In the genomic region with DNA sequence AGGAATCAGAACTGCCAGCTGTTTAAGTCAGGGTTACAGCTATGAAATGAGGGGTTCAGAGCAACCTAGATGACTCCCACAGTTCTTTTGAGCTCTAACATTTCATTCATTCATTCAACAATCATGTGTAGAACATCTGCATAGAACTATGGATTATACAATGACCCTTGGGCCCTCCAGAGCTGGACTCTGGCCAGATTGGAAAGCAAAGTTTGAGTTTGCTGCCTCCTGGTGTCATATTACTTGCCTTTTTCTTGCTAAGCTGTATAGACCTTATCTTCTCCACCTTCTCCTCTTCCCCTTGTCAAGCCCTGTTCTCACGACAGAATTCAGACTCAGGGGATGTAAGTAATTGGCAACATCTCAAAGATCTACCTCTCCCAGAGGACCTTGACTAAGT, we compare ENCODE assay signal across 9 cellular contexts. TPM values are rescaled to one million over a fixed set of nuclear protein-coding genes. Genes with fewer than 3 reads are reported as not detected.
DNase-seq lines count a peak whose midpoint lies in the region; ATAC-seq and TF ChIP-seq lines count a peak whose summit lies in the region.
"Had no signal": no experiment of that assay in that cellular context is flagged by ENCODE, and none has a peak within 500 bp of the region (broad histone marks: within the 10 kb centered on the region; RNA-seq: fewer than 3 reads in every experiment).

No MANE protein-coding gene starts in this region.

- H4K20me1 ChIP-seq in OCI-LY1 (ENCODE audit: insufficient read depth, low read length): no peaks in the 10 kb centered on the region
- H4K20me1 ChIP-seq: BLaER1 had no signal

- H3K36me3 ChIP-seq in OCI-LY1 (ENCODE audit: insufficient read depth, low read length) (no peaks in the 10 kb centered on the region), skeletal muscle tissue (ENCODE audit: control insufficient read depth in 3 of 3, insufficient read depth in 3 of 3, low read length in 3 of 3) (no peaks in the 10 kb centered on the region)
- H3K36me3 ChIP-seq: BLaER1 had no signal

- H3K4me2 ChIP-seq in OCI-LY1 (ENCODE audit: low read length): no peak overlapping the region
- H3K4me2 ChIP-seq: BLaER1 had no signal

- H3K4me1 ChIP-seq in OCI-LY1 (ENCODE audit: insufficient read depth, low read length, severe bottlenecking) (no peaks in the 10 kb centered on the region), skeletal muscle tissue (ENCODE audit: control insufficient read depth in 3 of 3, insufficient read depth in 3 of 3, low read length in 3 of 3) (peaks cover 25 to 56% (median 33%) of the 10 kb centered on the region in 3 donors)
- H3K4me1 ChIP-seq: BLaER1 had no signal

- no peak for ATAC-seq in HG03095 (IDR thresholded peaks at IDR 0.05; ENCODE audit: unreplicated experiment)
- no peak for ATAC-seq in GM21576 (IDR thresholded peaks at IDR 0.05; ENCODE audit: unreplicated experiment)

- H2AFZ ChIP-seq in OCI-LY1 (ENCODE audit: low read length): no peak overlapping the region

- H3K9ac ChIP-seq in OCI-LY1 (ENCODE audit: low read length) (no peak overlapping the region), skeletal muscle tissue (ENCODE audit: low read depth in 1 of 3, low read length in 3 of 3) (peak overlapping the region in 1 of 3 donors; percentile 36)
- H3K9ac ChIP-seq: BLaER1 had no signal

- peak; percentile 5; the same call in 1 of the 2 replicates for TF ChIP-seq CTCF in OCI-LY1 (IDR thresholded peaks at IDR 0.05; ENCODE audit: low read length)
- TF ChIP-seq CTCF in fibroblast of mammary gland (conservative IDR thresholded peaks at IDR 0.05; ENCODE audit: control insufficient read depth, insufficient read depth, low read depth, low read length): peak; percentile 52
- TF ChIP-seq CTCF in dorsolateral prefrontal cortex (IDR thresholded peaks at IDR 0.05 in 54 of 56, conservative IDR thresholded peaks at IDR 0.05 in 2 of 56; ENCODE audit: low read depth in 1 of 56, partially characterized antibody in 56 of 56): peak in 4 of 56 donors; percentile 13 to 36 (median 22)

- H3K79me2 ChIP-seq in OCI-LY1 (ENCODE audit: insufficient read depth, low read length): no peaks in the 10 kb centered on the region

- DNase-seq in NCI-H2029 (lab: John Stamatoyannopoulos, UW) (peak; percentile 9), NCI-H2029 treated with DMSO at 0.1 percent for 48 hours (lab: John Stamatoyannopoulos, UW) (no peak), fibroblast of mammary gland (ENCODE audit: low read depth) (peak; percentile 55), dorsolateral prefrontal cortex (no peak)

- H3K9me3 ChIP-seq in OCI-LY1 (ENCODE audit: low read length) (no peaks in the 10 kb centered on the region), skeletal muscle tissue (ENCODE audit: control insufficient read depth in 3 of 3, low read length in 3 of 3) (no peaks in the 10 kb centered on the region)
- H3K9me3 ChIP-seq: BLaER1 had no signal

- H3F3A ChIP-seq in OCI-LY1 (ENCODE audit: insufficient read depth, low read length): no peaks in the 10 kb centered on the region

- H3K27ac ChIP-seq in OCI-LY1 (ENCODE audit: low read depth, low read length, poor library complexity, severe bottlenecking) (no peak overlapping the region), skeletal muscle tissue (ENCODE audit: low read depth, low read length) (no peak overlapping the region), dorsolateral prefrontal cortex (no peak overlapping the region)
- H3K27ac ChIP-seq: BLaER1 had no signal

- H3K27me3 ChIP-seq in OCI-LY1 (ENCODE audit: insufficient read depth, low read length) (no peaks in the 10 kb centered on the region), skeletal muscle tissue (ENCODE audit: control insufficient read depth in 3 of 3, insufficient read depth in 3 of 3, low read length in 3 of 3) (no peaks in the 10 kb centered on the region), dorsolateral prefrontal cortex (no peaks in the 10 kb centered on the region)
- H3K27me3 ChIP-seq: BLaER1 had no signal

- no peaks in the 10 kb centered on the region for H3K9me2 ChIP-seq in OCI-LY1 (ENCODE audit: low read depth, low read length)

- intact Hi-C loops in dorsolateral prefrontal cortex (cut with DNase I): loop anchor here in 1 of 2 donors (10.0 kb wide), 1 partner anchor 630 kb away; no protein-coding TSS in a partner anchor

- H3K4me3 ChIP-seq in OCI-LY1 (ENCODE audit: low read depth, low read length, poor library complexity, severe bottlenecking) (no peak overlapping the region), fibroblast of mammary gland (ENCODE audit: control insufficient read depth, low read depth, low read length) (no peak overlapping the region), skeletal muscle tissue (ENCODE audit: low read length in 3 of 3) (peak overlapping the region in 2 of 3 donors; percentile 6 to 7), dorsolateral prefrontal cortex (no peak overlapping the region)
- H3K4me3 ChIP-seq: BLaER1 had no signal

RNA-seq across cellular contexts. Expression of a gene that starts 4.0 kb away (rescaled TPM):
- 416 TPM for total RNA-seq in skeletal muscle tissue
- total RNA-seq in dorsolateral prefrontal cortex: 10 to 100 TPM in 2 of 120 experiments, 1 to 10 TPM in 76, under 1 TPM in 42; 0.15 to 11.2 (median 1.3) TPM

Comparison
In these comparisons a context has a peak if more than half of its experiments do, and no peak if none do; other contexts are left out.
1. DNase-seq: peak in NCI-H2029 (single experiment) and fibroblast of mammary gland (single experiment); none in NCI-H2029 treated with DMSO at 0.1 percent for 48 hours (single experiment) and dorsolateral prefrontal cortex (0 of 10).
2. H3K4me3 ChIP-seq: peak in skeletal muscle tissue (2 of 3); none in OCI-LY1 (single experiment), fibroblast of mammary gland (single experiment) and dorsolateral prefrontal cortex (0 of 59).
3. RNA of a gene that starts 4.0 kb away (total RNA-seq): 416 TPM in skeletal muscle tissue (single experiment); 0.15 to 11.2 TPM in dorsolateral prefrontal cortex; every median in the first group is over 10 times any median in the second.